ENCODE assay signal across 16 cellular contexts in genomic region chr11:45933846-45934579, GRCh38. TPM values are rescaled to one million over a fixed set of nuclear protein-coding genes. Genes with fewer than 3 reads are reported as not detected.
DNase-seq lines count a peak whose midpoint lies in the region; ATAC-seq and TF ChIP-seq lines count a peak whose summit lies in the region.
"Had no signal": no experiment of that assay in that cellular context is flagged by ENCODE, and none has a peak within 500 bp of the region (broad histone marks: within the 10 kb centered on the region; RNA-seq: fewer than 3 reads in every experiment).

No MANE protein-coding gene starts in this region.

- H3K27ac Mint-ChIP-seq in activated B cell treated with CpG ODN at 0.5 μM for 24 hours (peak overlapping the region; percentile 97), naive B cell (peak overlapping the region in 5 of 6 donors; percentile 96 to 99 (median 99))
- H3K27ac Mint-ChIP-seq: activated CD4-positive, alpha-beta T cell treated with anti-CD3 and anti-CD28 coated beads for 36 hours; activated CD8-positive, alpha-beta memory T cell treated with anti-CD3 and anti-CD28 coated beads, Interleukin-2, amount 10 ng/mL, durations not matched to agents 7 days and 5 days; CD8-positive, alpha-beta T cell; nephron had no signal

- no peaks in the 10 kb centered on the region for H3K9me3 Mint-ChIP-seq in activated B cell treated with CpG ODN at 0.5 μM for 24 hours
- H3K9me3 Mint-ChIP-seq in naive B cell, result no peaks in the 10 kb centered on the region
- H3K9me3 Mint-ChIP-seq: CD8-positive, alpha-beta T cell; nephron had no signal

- peak overlapping the region in 10 of 11 experiments; percentile 1 to 62 (median 34); a peak in 15 of 22 replicates for H3K9ac ChIP-seq in BLaER1 treated with 17β-estradiol and CSF1 and Interleukin-3, amounts not matched to agents 10 nM and 100 nM
- H3K9ac ChIP-seq: SK-N-SH had no signal

- peaks cover 0 to 26% (median 0%) of the 10 kb centered on the region in 11 experiments; a peak in 8 of 22 replicates for H3K27me3 ChIP-seq in BLaER1 treated with 17β-estradiol and CSF1 and Interleukin-3, amounts not matched to agents 10 nM and 100 nM
- no peaks in the 10 kb centered on the region for H3K27me3 ChIP-seq in vagina

- no peak for ATAC-seq in activated B cell treated with CpG ODN at 0.5 μM for 24 hours (ENCODE audit: low read depth)
- no peak for ATAC-seq in naive B cell (ENCODE audit: low read depth in 2 of 2)
- ATAC-seq: activated CD4-positive, alpha-beta T cell treated with anti-CD3 and anti-CD28 coated beads for 36 hours; activated CD8-positive, alpha-beta memory T cell treated with anti-CD3 and anti-CD28 coated beads, Interleukin-2, amount 10 ng/mL, durations not matched to agents 7 days and 5 days; CD8-positive, alpha-beta T cell; Panc1 had no signal

- H3K36me3 Mint-ChIP-seq in activated B cell treated with CpG ODN at 0.5 μM for 24 hours (ENCODE audit: low read depth) (peaks cover 36% of the 10 kb centered on the region), naive B cell (peaks cover 26 to 31% of the 10 kb centered on the region in 2 donors)

- CTCF ChIA-PET in activated B cell treated with CpG ODN at 0.5 μM for 24 hours (lab: Charles Lee), result interaction anchor here (1.0 to 2.5 kb wide), 3 partner anchors 10 to 73 kb away, joined by 3 to 12 read pairs (median 8); no protein-coding TSS in a partner anchor

- H3K4me3 Mint-ChIP-seq in activated B cell treated with CpG ODN at 0.5 μM for 24 hours (peak overlapping the region; percentile 94), naive B cell (peak overlapping the region; percentile 97 to 100 (median 99))
- H3K4me3 Mint-ChIP-seq: activated CD4-positive, alpha-beta T cell treated with anti-CD3 and anti-CD28 coated beads for 36 hours; activated CD8-positive, alpha-beta memory T cell treated with anti-CD3 and anti-CD28 coated beads, Interleukin-2, amount 10 ng/mL, durations not matched to agents 7 days and 5 days; CD8-positive, alpha-beta T cell; nephron had no signal

- intact Hi-C loops in activated B cell treated with CpG ODN at 0.5 μM for 24 hours (cut with micrococcal nuclease) (loop anchor here (1.0 to 10.0 kb wide), 4 partner anchors 11 to 1367 kb away; partner anchors contain the start of genes ARHGAP1, CD82, SLC35C1 and ZNF408), vagina (cut with DNase I) (no loop called here)

- POLR2A ChIA-PET in activated B cell treated with CpG ODN at 0.5 μM for 24 hours (lab: Charles Lee), result interaction anchor here (2.1 to 14.9 kb wide), 3 partner anchors 11 to 87 kb away, joined by 11 to 263 read pairs (median 22); partner anchors contain the start of genes CRY2 and PEX16

- no peak for TF ChIP-seq POLR2A in vagina (IDR thresholded peaks at IDR 0.05)

- no peaks in the 10 kb centered on the region for H3K9me3 ChIP-seq in BLaER1 treated with 17β-estradiol and CSF1 and Interleukin-3, amounts not matched to agents 10 nM and 100 nM (replicated peaks in 1 of 11)
- no peaks in the 10 kb centered on the region for H3K9me3 ChIP-seq in vagina
- H3K9me3 ChIP-seq: SK-N-SH had no signal

- peaks cover 97% of the 10 kb centered on the region for H3K4me1 Mint-ChIP-seq in activated B cell treated with CpG ODN at 0.5 μM for 24 hours
- peaks cover 56 to 77% (median 68%) of the 10 kb centered on the region in 3 donors for H3K4me1 Mint-ChIP-seq in naive B cell

- peak overlapping the region in 7 of 10 experiments; percentile 10 to 61 (median 33); a peak in 11 of 20 replicates for H3K4me3 ChIP-seq in BLaER1 treated with 17β-estradiol and CSF1 and Interleukin-3, amounts not matched to agents 10 nM and 100 nM
- no peak overlapping the region for H3K4me3 ChIP-seq in vagina

- H3K27me3 Mint-ChIP-seq in activated B cell treated with CpG ODN at 0.5 μM for 24 hours (no peaks in the 10 kb centered on the region), naive B cell (no peaks in the 10 kb centered on the region)
- H3K27me3 Mint-ChIP-seq: activated CD4-positive, alpha-beta T cell treated with anti-CD3 and anti-CD28 coated beads for 36 hours; activated CD8-positive, alpha-beta memory T cell treated with anti-CD3 and anti-CD28 coated beads, Interleukin-2, amount 10 ng/mL, durations not matched to agents 7 days and 5 days had no signal

- DNase-seq in activated B cell treated with CpG ODN at 0.5 μM for 24 hours (no peak), naive B cell (no peak), anterior cingulate cortex (lab: John Stamatoyannopoulos, UW) (no peak), vagina (ENCODE audit: extremely low spot score in 2 of 2) (no peak), NCI-H1436 treated with DMSO at 0.1 percent for 48 hours (lab: John Stamatoyannopoulos, UW) (no peak)
- DNase-seq: activated CD4-positive, alpha-beta T cell treated with anti-CD3 and anti-CD28 coated beads for 36 hours; activated CD8-positive, alpha-beta memory T cell treated with anti-CD3 and anti-CD28 coated beads, Interleukin-2, amount 10 ng/mL, durations not matched to agents 7 days and 5 days; CD8-positive, alpha-beta T cell; DND-41; effector memory CD4-positive, alpha-beta T cell; kidney; mesendoderm; SK-N-SH had no signal

- peak overlapping the region; percentile 77 to 99 (median 95) for H3K4me2 ChIP-seq in BLaER1 treated with 17β-estradiol and CSF1 and Interleukin-3, amounts not matched to agents 10 nM and 100 nM
- H3K4me2 ChIP-seq: SK-N-SH had no signal

- H3K36me3 ChIP-seq in BLaER1 treated with 17β-estradiol and CSF1 and Interleukin-3, amounts not matched to agents 10 nM and 100 nM, result peaks cover 16 to 60% (median 37%) of the 10 kb centered on the region in 11 experiments
- peaks cover 0 to 46% of the 10 kb centered on the region in 2 donors for H3K36me3 ChIP-seq in vagina

- H3K4me1 ChIP-seq in BLaER1 treated with 17β-estradiol and CSF1 and Interleukin-3, amounts not matched to agents 10 nM and 100 nM, result peaks cover 72 to 83% (median 75%) of the 10 kb centered on the region in 10 experiments
- H3K4me1 ChIP-seq in vagina, result peaks cover 32% of the 10 kb centered on the region

- peaks cover 0 to 89% (median 14%) of the 10 kb centered on the region in 11 experiments; a peak in 16 of 22 replicates for H4K20me1 ChIP-seq in BLaER1 treated with 17β-estradiol and CSF1 and Interleukin-3, amounts not matched to agents 10 nM and 100 nM

- peak overlapping the region in 7 of 11 experiments; percentile 31 to 67 (median 51); a peak in 11 of 22 replicates for H3K27ac ChIP-seq in BLaER1 treated with 17β-estradiol and CSF1 and Interleukin-3, amounts not matched to agents 10 nM and 100 nM
- no peak overlapping the region for H3K27ac ChIP-seq in vagina

- TF ChIP-seq CTCF in activated B cell treated with CpG ODN at 0.5 μM for 24 hours (IDR thresholded peaks at IDR 0.05), result no peak
- no peak for TF ChIP-seq CTCF in vagina (IDR thresholded peaks at IDR 0.05)

RNA-seq across cellular contexts. Expression of gene LARGE2, which starts 11.6 kb away (rescaled TPM):
- 47.4 and 59.7 TPM in 2 replicates for total RNA-seq in activated B cell treated with CpG ODN at 0.5 μM for 24 hours
- polyA plus RNA-seq in naive B cell (ENCODE audit: low read depth in 6 of 6), result 10 to 100 TPM; 30.6 to 84.4 (median 37.4) TPM
- 6.6 TPM for total RNA-seq in vagina

RNA-seq across cellular contexts. Expression of gene PEX16, which starts 16.3 kb away (rescaled TPM):
- total RNA-seq in activated B cell treated with CpG ODN at 0.5 μM for 24 hours, result 72.0 and 77.7 TPM in 2 replicates
- 10 to 100 TPM; 47.4 to 64.4 (median 60.4) TPM for polyA plus RNA-seq in naive B cell (ENCODE audit: low read depth in 6 of 6)
- total RNA-seq in vagina, result 35.8 TPM

RNA-seq across cellular contexts. Expression of gene FREY1, which starts 26.9 kb away (rescaled TPM):
- 3.9 and 4.6 TPM in 2 replicates for total RNA-seq in activated B cell treated with CpG ODN at 0.5 μM for 24 hours
- polyA plus RNA-seq in naive B cell (ENCODE audit: low read depth in 6 of 6), result not detected
- not detected for total RNA-seq in vagina

RNA-seq across cellular contexts. Expression of gene MAPK8IP1, which starts 48.6 kb away (rescaled TPM):
- 1.9 and 3.4 TPM in 2 replicates for total RNA-seq in activated B cell treated with CpG ODN at 0.5 μM for 24 hours
- polyA plus RNA-seq in naive B cell (ENCODE audit: low read depth in 6 of 6), result under 1 TPM in 5 of 6 donors, not detected in 1; 0.12 to 0.35 (median 0.20) TPM
- total RNA-seq in vagina, result 7.1 TPM

Comparison
In these comparisons a context has a peak if more than half of its experiments do, and no peak if none do; other contexts are left out.
1. H3K4me3 ChIP-seq: peak in BLaER1 treated with 17β-estradiol and CSF1 and Interleukin-3, amounts not matched to agents 10 nM and 100 nM (7 of 10); none in vagina (0 of 2).